ENCODE assay signal across 15 cellular contexts in genomic region chr7:4861227-4861626, GRCh38. TPM values are rescaled to one million over a fixed set of nuclear protein-coding genes. Genes with fewer than 3 reads are reported as not detected.
DNase-seq lines count a peak whose midpoint lies in the region; ATAC-seq and TF ChIP-seq lines count a peak whose summit lies in the region.
"Had no signal": no experiment of that assay in that cellular context is flagged by ENCODE, and none has a peak within 500 bp of the region (broad histone marks: within the 10 kb centered on the region; RNA-seq: fewer than 3 reads in every experiment).

No MANE protein-coding gene starts in this region.

- no peak for ATAC-seq in GM18873 (IDR thresholded peaks at IDR 0.05; ENCODE audit: low FRiP score, unreplicated experiment)
- ATAC-seq in HG02623 (IDR thresholded peaks at IDR 0.05; ENCODE audit: unreplicated experiment) = no peak

- BruUV-seq in MCF 10A (replicated peaks; lab: Mats Ljungman, UMichigan) = no TSS peak

- intact Hi-C loops in breast epithelium (cut with DNase I; ENCODE audit: low total_unique reads) (no loop called here), MCF 10A (cut with micrococcal nuclease) (no loop called here)

- WGBS in thymus = 89% methylated on average over 11 of the region's 11 CpGs

- H3K27ac ChIP-seq in breast epithelium (no peak overlapping the region), thymus (ENCODE audit: low read depth) (no peak overlapping the region)
- H3K27ac ChIP-seq: ascending aorta, epithelial cell of prostate, uterus had no signal

- H3K4me3 Mint-ChIP-seq in MCF 10A (ENCODE audit: unreplicated experiment) (no peak overlapping the region), HFFc6 (no peak overlapping the region)

- H3K9me3 Mint-ChIP-seq in MCF 10A (ENCODE audit: unreplicated experiment) = no peaks in the 10 kb centered on the region
- no peaks in the 10 kb centered on the region; the same call in 1 of the 2 replicates for H3K9me3 Mint-ChIP-seq in HFFc6

- H3K4me3 ChIP-seq in breast epithelium (peak overlapping the region; percentile 33 to 61 (median 36)), astrocyte of the cerebellum (ENCODE audit: low read depth, low read length) (peak overlapping the region; percentile 34), thymus (ENCODE audit: low read length) (peak overlapping the region; percentile 55)

- TF ChIP-seq POLR2A in breast epithelium (IDR thresholded peaks at IDR 0.05) = no peak

- H3K27me3 ChIP-seq in breast epithelium (peaks cover 0 to 16% of the 10 kb centered on the region in 2 donors), thymus (ENCODE audit: control insufficient read depth, insufficient read depth) (peaks cover 5% of the 10 kb centered on the region)
- H3K27me3 ChIP-seq: ascending aorta, uterus had no signal

- H3K36me3 ChIP-seq in breast epithelium (no peaks in the 10 kb centered on the region), thymus (ENCODE audit: control insufficient read depth, insufficient read depth) (no peaks in the 10 kb centered on the region)
- H3K36me3 ChIP-seq: ascending aorta, uterus had no signal

- no peak for DNase-seq in breast epithelium (ENCODE audit: low spot score in 2 of 2)
- DNase-seq in MCF 10A (ENCODE audit: unreplicated experiment) = no peak
- DNase-seq in astrocyte of the cerebellum (ENCODE audit: low read depth) = no peak
- peak; percentile 9 for DNase-seq in mesenteric fat pad (ENCODE audit: low spot score)
- DNase-seq in HFFc6 = no peak
- DNase-seq: DMS53, HCEC 1CT, NCI-H1092 treated with DMSO at 0.1 percent for 48 hours, SHP77 treated with DMSO at 0.1 percent for 48 hours, uterus had no signal

- CTCF ChIA-PET in MCF 10A (lab: Yijun Ruan, JAX) = no interaction called here

- H3K27me3 Mint-ChIP-seq in MCF 10A (ENCODE audit: insufficient read depth, unreplicated experiment) (peaks cover 70% of the 10 kb centered on the region), HFFc6 (ENCODE audit: insufficient read depth) (peaks cover 9% of the 10 kb centered on the region)

- H3K4me1 Mint-ChIP-seq in MCF 10A (ENCODE audit: insufficient read depth, unreplicated experiment) = no peaks in the 10 kb centered on the region
- H3K4me1 Mint-ChIP-seq in HFFc6 (ENCODE audit: low read depth) = no peaks in the 10 kb centered on the region; the same call in 1 of the 2 replicates

- H3K9me3 ChIP-seq in breast epithelium (peaks cover 0 to 6% of the 10 kb centered on the region in 2 donors), thymus (ENCODE audit: control insufficient read depth) (peaks cover 4% of the 10 kb centered on the region)
- H3K9me3 ChIP-seq: uterus had no signal

- H3K4me1 ChIP-seq in breast epithelium (no peaks in the 10 kb centered on the region), thymus (ENCODE audit: control insufficient read depth, insufficient read depth, low read length) (no peaks in the 10 kb centered on the region)
- H3K4me1 ChIP-seq: ascending aorta, uterus had no signal

- no peaks in the 10 kb centered on the region for H3K36me3 Mint-ChIP-seq in MCF 10A (ENCODE audit: insufficient read depth, unreplicated experiment)
- H3K36me3 Mint-ChIP-seq in HFFc6 (ENCODE audit: low read depth) = 0 out of 2 replicates have a peak, but pooled peaks cover 5% of the 10 kb centered on the region

- POLR2A ChIA-PET in MCF 10A (lab: Yijun Ruan, JAX) = no interaction called here

- H3K27ac Mint-ChIP-seq in MCF 10A (ENCODE audit: low read depth, unreplicated experiment) (no peak overlapping the region), HFFc6 (no peak overlapping the region)

- TF ChIP-seq CTCF in breast epithelium (IDR thresholded peaks at IDR 0.05) (no peak), MCF 10A (IDR thresholded peaks at IDR 0.05; ENCODE audit: unreplicated experiment) (no peak), astrocyte of the cerebellum (IDR thresholded peaks at IDR 0.05; ENCODE audit: low read depth, low read length, missing control alignments) (no peak), HFFc6 (IDR thresholded peaks at IDR 0.05) (no peak)

- in situ Hi-C loops in astrocyte of the cerebellum (cut with HindIII; ENCODE audit: low sequenced_read_pairs) = no loop called here

RNA-seq across cellular contexts. Expression of gene PAPOLB, which starts 0.6 kb away (rescaled TPM):
- total RNA-seq in breast epithelium = under 1 TPM; 0.15 to 0.48 (median 0.33) TPM
- not detected in 2 replicates for total RNA-seq in MCF 10A (2022)
- 0.22 TPM for total RNA-seq in mesenteric fat pad
- polyA plus RNA-seq in thymus = 0.02 TPM
- not detected for total RNA-seq in HFFc6 (2021; fragmentation: NEBNext Ultra II Directional; extraction: Animal tissue kit (Norgen Biotek cat#: 25700))
- total RNA-seq: ascending aorta had no signal

RNA-seq across cellular contexts. Expression of gene RADIL, which starts 22.3 kb away (rescaled TPM):
- total RNA-seq in breast epithelium (1 to 10 TPM; 4.4 to 8.5 (median 5.9) TPM), MCF 10A (2022) (not detected in 2 replicates), mesenteric fat pad (6.1 TPM)
- 0.91 TPM for polyA plus RNA-seq in thymus
- total RNA-seq in HFFc6 (2021; fragmentation: NEBNext Ultra II Directional; extraction: Animal tissue kit (Norgen Biotek cat#: 25700)) = under 1 TPM; 0.09 to 0.43 (median 0.24) TPM
